ENCODE assay signal across 14 cellular contexts in genomic region chr6:3210024-3210610, GRCh38. TPM values are rescaled to one million over a fixed set of nuclear protein-coding genes. Genes with fewer than 3 reads are reported as not detected.
DNase-seq lines count a peak whose midpoint lies in the region; ATAC-seq and TF ChIP-seq lines count a peak whose summit lies in the region.
"Had no signal": no experiment of that assay in that cellular context is flagged by ENCODE, and none has a peak within 500 bp of the region (broad histone marks: within the 10 kb centered on the region; RNA-seq: fewer than 3 reads in every experiment).

No MANE protein-coding gene starts in this region.

- H3K9me3 Mint-ChIP-seq in activated B cell treated with CpG ODN at 0.5 μM for 24 hours = no peaks in the 10 kb centered on the region

- H3K4ac ChIP-seq in trophoblast cell (ENCODE audit: low read depth, low read length) = no peak overlapping the region

- H3K4me1 Mint-ChIP-seq in activated B cell treated with CpG ODN at 0.5 μM for 24 hours = peaks cover 20% of the 10 kb centered on the region

- H3K27me3 ChIP-seq in trophoblast cell (ENCODE audit: insufficient read depth, low read length) = no peaks in the 10 kb centered on the region

- peaks cover 4% of the 10 kb centered on the region for H3K79me1 ChIP-seq in trophoblast cell (ENCODE audit: low read length)

- no peak overlapping the region for H3K4me3 Mint-ChIP-seq in activated B cell treated with CpG ODN at 0.5 μM for 24 hours

- H3K9ac ChIP-seq in trophoblast cell (ENCODE audit: low read length) = no peak overlapping the region

- no peak overlapping the region for H2AK5ac ChIP-seq in trophoblast cell (ENCODE audit: low read length)

- H3K36me3 Mint-ChIP-seq in activated B cell treated with CpG ODN at 0.5 μM for 24 hours (ENCODE audit: low read depth) = no peaks in the 10 kb centered on the region

- TF ChIP-seq CTCF in activated B cell treated with CpG ODN at 0.5 μM for 24 hours (IDR thresholded peaks at IDR 0.05) = no peak

- H4K8ac ChIP-seq in trophoblast cell (ENCODE audit: low read depth, low read length) = no peak overlapping the region

- intact Hi-C loops in activated B cell treated with CpG ODN at 0.5 μM for 24 hours (cut with micrococcal nuclease) = no loop called here

- ATAC-seq in GM18909 (IDR thresholded peaks at IDR 0.05; ENCODE audit: poor library complexity, unreplicated experiment) (peak; percentile 20), GM21576 (IDR thresholded peaks at IDR 0.05; ENCODE audit: unreplicated experiment) (peak; percentile 21), activated B cell treated with CpG ODN at 0.5 μM for 24 hours (ENCODE audit: low read depth) (no peak)

- H2BK5ac ChIP-seq in trophoblast cell (ENCODE audit: low read depth, low read length, poor library complexity) = no peak overlapping the region

- H3K27me3 Mint-ChIP-seq in activated B cell treated with CpG ODN at 0.5 μM for 24 hours = peaks cover 18% of the 10 kb centered on the region

- no peak overlapping the region for H2AFZ ChIP-seq in trophoblast cell (ENCODE audit: insufficient read depth, low read length, poor library complexity)

- H3K9me3 ChIP-seq in trophoblast cell (ENCODE audit: insufficient read depth, low read depth, low read length) = no peaks in the 10 kb centered on the region
- H3K9me3 ChIP-seq: HAP-1, psoas muscle had no signal

- no peak overlapping the region for H4K12ac ChIP-seq in trophoblast cell (ENCODE audit: low read depth, low read length)

- H3K79me2 ChIP-seq in trophoblast cell (ENCODE audit: control insufficient read depth, insufficient read depth, low read length, poor library complexity) = no peaks in the 10 kb centered on the region

- H4K91ac ChIP-seq in trophoblast cell (ENCODE audit: low read depth, low read length) = peak overlapping the region; percentile 2

- no peak overlapping the region for H3K27ac ChIP-seq in trophoblast cell (ENCODE audit: low read depth, low read length)
- H3K27ac ChIP-seq: psoas muscle had no signal

- H3K18ac ChIP-seq in trophoblast cell (ENCODE audit: low read length) = no peak overlapping the region

- POLR2A ChIA-PET in activated B cell treated with CpG ODN at 0.5 μM for 24 hours (lab: Charles Lee) = no interaction called here

- CTCF ChIA-PET in activated B cell treated with CpG ODN at 0.5 μM for 24 hours (lab: Charles Lee) = no interaction called here

- H3K4me3 ChIP-seq in trophoblast cell (ENCODE audit: low read depth, low read length) = no peak overlapping the region
- H3K4me3 ChIP-seq: HAP-1, psoas muscle had no signal

- no CpG with 5 or more reads among the region's 9 CpGs for WGBS in trophoblast cell (ENCODE audit: extremely low coverage, insufficient coverage, insufficient read length)

- no peak for DNase-seq in activated B cell treated with CpG ODN at 0.5 μM for 24 hours
- DNase-seq in trophoblast cell = no peak
- DNase-seq in NCI-H345 (lab: John Stamatoyannopoulos, UW) = no peak
- no peak for DNase-seq in stimulated activated CD4-positive, alpha-beta T cell treated with anti-CD3 and anti-CD28 coated beads, Interleukin-4, amount 100 ng/mL, for 4 hours
- no peak for DNase-seq in GM19240 (ENCODE audit: insufficient read length, low spot score)
- DNase-seq in T1000 (lab: John Stamatoyannopoulos, UW) = no peak
- DNase-seq: COR-L47, NCI-H1436 treated with DMSO at 0.1 percent for 48 hours, NCI-H526 treated with DMSO at 0.1 percent for 48 hours, psoas muscle, SHP77 had no signal

- peaks cover 12 to 17% of the 10 kb centered on the region in 2 experiments for H3K4me1 ChIP-seq in trophoblast cell (ENCODE audit: control insufficient read depth in 1 of 2, insufficient read depth in 2 of 2, low read length in 2 of 2)
- H3K4me1 ChIP-seq: psoas muscle had no signal

- peak overlapping the region; percentile 74 for H3K27ac Mint-ChIP-seq in activated B cell treated with CpG ODN at 0.5 μM for 24 hours

- H2BK12ac ChIP-seq in trophoblast cell (ENCODE audit: low read length) = peak overlapping the region; percentile 26

- no peaks in the 10 kb centered on the region for H3K36me3 ChIP-seq in trophoblast cell (ENCODE audit: control insufficient read depth in 1 of 2, insufficient read depth in 2 of 2, low read length in 2 of 2)
- H3K36me3 ChIP-seq: HAP-1 had no signal

- H2BK120ac ChIP-seq in trophoblast cell (ENCODE audit: insufficient read depth, low read length, poor library complexity) = no peak overlapping the region

- H3K23ac ChIP-seq in trophoblast cell (ENCODE audit: low read length) = no peak overlapping the region

- H3K4me2 ChIP-seq in trophoblast cell (ENCODE audit: low read length) = no peak overlapping the region

- H3K14ac ChIP-seq in trophoblast cell (ENCODE audit: low read length) = no peak overlapping the region

RNA-seq across cellular contexts. Expression of gene TUBB2B, which starts 17.3 kb away (rescaled TPM):
- total RNA-seq in activated B cell treated with CpG ODN at 0.5 μM for 24 hours = not detected in 2 replicates
- 139 and 141 TPM in 2 replicates for polyA plus RNA-seq in trophoblast cell (2013)

RNA-seq across cellular contexts. Expression of gene PSMG4, which starts 48.6 kb away (rescaled TPM):
- 28.7 and 29.9 TPM in 2 replicates for total RNA-seq in activated B cell treated with CpG ODN at 0.5 μM for 24 hours
- 9.7 and 10.5 TPM in 2 replicates for polyA plus RNA-seq in trophoblast cell (2013)

RNA-seq across cellular contexts. Expression of gene TUBB2A, which starts 52.8 kb away (rescaled TPM):
- 3.3 TPM in 2 replicates for total RNA-seq in activated B cell treated with CpG ODN at 0.5 μM for 24 hours
- polyA plus RNA-seq in trophoblast cell (2013) = 167 and 171 TPM in 2 replicates
